In the genomic region with DNA sequence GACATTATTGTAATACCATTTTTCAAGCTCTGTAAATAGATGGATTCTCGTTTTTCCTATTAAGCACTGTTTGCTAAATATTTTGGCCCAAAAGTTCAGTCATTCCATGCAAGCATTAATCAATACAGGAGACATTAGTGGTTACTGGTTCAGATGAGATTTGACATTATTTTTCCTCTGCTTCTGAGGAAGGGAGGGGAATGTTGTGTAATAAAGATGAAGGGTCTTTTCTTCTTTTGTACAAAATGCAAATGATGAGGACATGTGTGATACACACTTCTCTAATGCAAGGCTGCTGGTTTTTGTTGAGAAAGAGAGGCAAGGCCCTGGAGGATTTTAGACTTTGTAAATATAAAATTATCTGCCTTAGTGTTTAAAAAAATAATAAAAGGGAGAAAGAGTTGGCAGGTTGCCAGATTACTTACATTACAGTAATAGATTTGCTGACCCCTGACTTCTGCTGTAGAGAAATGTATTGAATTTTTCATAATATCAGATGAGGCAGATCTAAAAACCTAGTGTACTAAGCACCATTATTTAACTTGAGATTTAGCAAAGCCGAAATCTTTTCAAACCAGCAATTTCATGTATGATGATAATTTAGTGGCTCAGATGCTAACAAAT, we compare ENCODE assay signal across 9 cellular contexts.
DNase-seq lines count a peak whose midpoint lies in the region; ATAC-seq and TF ChIP-seq lines count a peak whose summit lies in the region.
"Had no signal": no experiment of that assay in that cellular context is flagged by ENCODE, and none has a peak within 500 bp of the region (broad histone marks: within the 10 kb centered on the region; RNA-seq: fewer than 3 reads in every experiment).

No MANE protein-coding gene starts in this region.

- peak overlapping the region; percentile 24 for H3K27ac ChIP-seq in naive thymus-derived CD4-positive, alpha-beta T cell (ENCODE audit: low read depth, low read length)
- H3K27ac ChIP-seq: neutrophil had no signal

- peak overlapping the region; percentile 85 for H3K27ac Mint-ChIP-seq in activated naive CD8-positive, alpha-beta T cell treated with anti-CD3 and anti-CD28 coated beads for 36 hours
- H3K27ac Mint-ChIP-seq in naive thymus-derived CD4-positive, alpha-beta T cell: peak overlapping the region; percentile 63 to 92 (median 87)

- intact Hi-C loops in naive thymus-derived CD4-positive, alpha-beta T cell (cut with micrococcal nuclease): loop anchor here in 1 of 2 donors (10.0 kb wide), 1 partner anchor 163 kb away; no protein-coding TSS in a partner anchor

- peaks cover 32 to 44% of the 10 kb centered on the region in 2 donors for H3K4me1 ChIP-seq in naive thymus-derived CD4-positive, alpha-beta T cell (ENCODE audit: control insufficient read depth in 2 of 2, insufficient read depth in 2 of 2, low read length in 2 of 2)
- peaks cover 26% of the 10 kb centered on the region for H3K4me1 ChIP-seq in BE2C

- POLR2A ChIA-PET in naive thymus-derived CD4-positive, alpha-beta T cell (lab: Charles Lee): interaction anchor here (1.3 kb wide), 1 partner anchor 102 kb away, joined by 5 read pairs; no protein-coding TSS in a partner anchor

- H3K9me3 ChIP-seq in naive thymus-derived CD4-positive, alpha-beta T cell (ENCODE audit: control insufficient read depth in 2 of 3, low read length in 3 of 3): no peaks in the 10 kb centered on the region
- H3K9me3 ChIP-seq in BE2C: no peaks in the 10 kb centered on the region
- H3K9me3 ChIP-seq: neutrophil had no signal

- ATAC-seq in naive thymus-derived CD4-positive, alpha-beta T cell: no peak

- CTCF ChIA-PET in naive thymus-derived CD4-positive, alpha-beta T cell (lab: Charles Lee): no interaction called here

- H3K4me3 Mint-ChIP-seq in activated naive CD8-positive, alpha-beta T cell treated with anti-CD3 and anti-CD28 coated beads for 36 hours: no peak overlapping the region
- peak overlapping the region in 4 of 10 donors; percentile 3 to 79 (median 14) for H3K4me3 Mint-ChIP-seq in naive thymus-derived CD4-positive, alpha-beta T cell

- TF ChIP-seq CTCF in AG10803 (conservative IDR thresholded peaks at IDR 0.05; ENCODE audit: low read length): no peak
- TF ChIP-seq CTCF in BE2C (IDR thresholded peaks at IDR 0.05; ENCODE audit: low read depth, low read length): no peak

- no peaks in the 10 kb centered on the region for H3K27me3 Mint-ChIP-seq in activated naive CD8-positive, alpha-beta T cell treated with anti-CD3 and anti-CD28 coated beads for 36 hours
- no peaks in the 10 kb centered on the region for H3K27me3 Mint-ChIP-seq in naive thymus-derived CD4-positive, alpha-beta T cell

- H3K4me3 ChIP-seq in AG10803 (ENCODE audit: low read length) (no peak overlapping the region), BE2C (ENCODE audit: low read depth, low read length) (no peak overlapping the region)
- H3K4me3 ChIP-seq in naive thymus-derived CD4-positive, alpha-beta T cell (ENCODE audit: low read length): no peak overlapping the region

- peaks cover 64% of the 10 kb centered on the region for H3K4me1 Mint-ChIP-seq in activated naive CD8-positive, alpha-beta T cell treated with anti-CD3 and anti-CD28 coated beads for 36 hours
- peaks cover 39 to 80% (median 72%) of the 10 kb centered on the region in 7 donors for H3K4me1 Mint-ChIP-seq in naive thymus-derived CD4-positive, alpha-beta T cell

- H3K27me3 ChIP-seq in naive thymus-derived CD4-positive, alpha-beta T cell (ENCODE audit: control insufficient read depth in 2 of 2, insufficient read depth in 2 of 2, low read length in 2 of 2): no peaks in the 10 kb centered on the region
- H3K27me3 ChIP-seq in BE2C: no peaks in the 10 kb centered on the region
- H3K27me3 ChIP-seq: neutrophil had no signal

- peaks cover 0 to 9% (median 9%) of the 10 kb centered on the region in 3 experiments for H3K36me3 ChIP-seq in naive thymus-derived CD4-positive, alpha-beta T cell (ENCODE audit: control insufficient read depth in 2 of 3, insufficient read depth in 3 of 3, low read length in 3 of 3)
- H3K36me3 ChIP-seq in BE2C: peaks cover 4% of the 10 kb centered on the region; the same call in 1 of the 2 replicates
- H3K36me3 ChIP-seq: neutrophil had no signal

- DNase-seq in AG10803 (ENCODE audit: low read depth) (peak; percentile 63), ELR (ENCODE audit: low read depth) (peak; percentile 34), hypothalamus (lab: John Stamatoyannopoulos, UW) (no peak), Kasumi-1 (lab: John Stamatoyannopoulos, UW) (no peak), NOMO-1 treated with DMSO at 0.1 percent for 48 hours (lab: John Stamatoyannopoulos, UW; ENCODE audit: unreplicated experiment) (no peak), BE2C (no peak)
- no peak for DNase-seq in activated naive CD8-positive, alpha-beta T cell treated with anti-CD3 and anti-CD28 coated beads for 36 hours
- DNase-seq in naive thymus-derived CD4-positive, alpha-beta T cell: no peak

- peaks cover 3% of the 10 kb centered on the region for H3K9me3 Mint-ChIP-seq in activated naive CD8-positive, alpha-beta T cell treated with anti-CD3 and anti-CD28 coated beads for 36 hours
- H3K9me3 Mint-ChIP-seq in naive thymus-derived CD4-positive, alpha-beta T cell: peaks cover 0 to 4% (median 0%) of the 10 kb centered on the region in 11 donors

- peaks cover 64% of the 10 kb centered on the region for H3K36me3 Mint-ChIP-seq in activated naive CD8-positive, alpha-beta T cell treated with anti-CD3 and anti-CD28 coated beads for 36 hours
- peaks cover 9 to 62% (median 27%) of the 10 kb centered on the region in 5 donors for H3K36me3 Mint-ChIP-seq in naive thymus-derived CD4-positive, alpha-beta T cell

Comparison
In these comparisons a context has a peak if more than half of its experiments do, and no peak if none do; other contexts are left out.
1. DNase-seq: peak in AG10803 (single experiment) and ELR (single experiment); none in activated naive CD8-positive, alpha-beta T cell treated with anti-CD3 and anti-CD28 coated beads for 36 hours (single experiment), naive thymus-derived CD4-positive, alpha-beta T cell (0 of 9), hypothalamus (0 of 51), Kasumi-1 (0 of 2), NOMO-1 treated with DMSO at 0.1 percent for 48 hours (single experiment) and BE2C (single experiment).